ENCODE assay signal across 32 cellular contexts in genomic region chr9:29394855-29395254, GRCh38.
DNase-seq lines count a peak whose midpoint lies in the region; ATAC-seq, FAIRE-seq and TF ChIP-seq lines count a peak whose summit lies in the region.
"Had no signal": no experiment of that assay in that cellular context is flagged by ENCODE, and none has a peak within 500 bp of the region (broad histone marks: within the 10 kb centered on the region; RNA-seq: fewer than 3 reads in every experiment).

No MANE protein-coding gene starts in this region.

- POLR2A ChIA-PET in HepG2 (lab: Yijun Ruan, JAX): no interaction called here
- POLR2A ChIA-PET in A549 (lab: Yijun Ruan, JAX): no interaction called here
- POLR2A ChIA-PET in IMR-90 (lab: Charles Lee; ENCODE audit: unreplicated experiment): no interaction called here
- POLR2A ChIA-PET in SK-N-SH (lab: Yijun Ruan, JAX): no interaction called here

- no peak overlapping the region for H3K56ac ChIP-seq in IMR-90 (ENCODE audit: extremely low read depth, insufficient read depth, low read length)

- H2BK20ac ChIP-seq in IMR-90 (ENCODE audit: low read depth, low read length): no peak overlapping the region

- H2AK9ac ChIP-seq in IMR-90 (replicated peaks; ENCODE audit: low read depth, low read length, poor library complexity): no peak overlapping the region

- no peak overlapping the region for H2BK120ac ChIP-seq in IMR-90 (ENCODE audit: low read depth, low read length)

- H3K27ac ChIP-seq in HepG2 (ENCODE audit: extremely low read length, insufficient read depth, low read length) (no peak overlapping the region), right lobe of liver (no peak overlapping the region), A549 (no peak overlapping the region), IMR-90 (ENCODE audit: insufficient read depth, low read length) (no peak overlapping the region), SK-N-SH (ENCODE audit: low read depth in 2 of 2, low read length in 1 of 2) (no peak overlapping the region)
- H3K27ac ChIP-seq: 22Rv1; BLaER1; BLaER1 treated with 17β-estradiol and CSF1 and Interleukin-3, amounts not matched to agents 10 nM and 100 nM; C4-2B had no signal

- H3K23ac ChIP-seq in IMR-90 (ENCODE audit: low read depth, low read length): no peak overlapping the region

- no peaks in the 10 kb centered on the region for H3K9me2 ChIP-seq in SK-N-SH

- intact Hi-C loops in HepG2 (cut with micrococcal nuclease; ENCODE audit: unreplicated experiment) (no loop called here), right lobe of liver (cut with DNase I) (no loop called here), IMR-90 (cut with micrococcal nuclease) (no loop called here)

- no peak overlapping the region for H3K18ac ChIP-seq in IMR-90 (ENCODE audit: low read depth, low read length)

- no peaks in the 10 kb centered on the region for H3F3A ChIP-seq in SK-N-SH (replicated peaks; ENCODE audit: insufficient read depth)

- H4K91ac ChIP-seq in IMR-90 (ENCODE audit: insufficient read depth, low read depth, low read length): no peak overlapping the region

- no peak overlapping the region for H2BK5ac ChIP-seq in IMR-90 (ENCODE audit: low read depth, low read length, poor library complexity, severe bottlenecking)

- TF ChIP-seq RAD21 in HepG2 (CRISPR knock-in tag; IDR thresholded peaks at IDR 0.05) (no peak), A549 (conservative IDR thresholded peaks at IDR 0.05 in 1 of 2, IDR thresholded peaks at IDR 0.05 in 1 of 2) (no peak), IMR-90 (IDR thresholded peaks at IDR 0.05; ENCODE audit: low read length) (no peak), SK-N-SH (IDR thresholded peaks at IDR 0.05; ENCODE audit: low read length) (no peak)

- no peak overlapping the region for H3K4me2 ChIP-seq in HepG2 (ENCODE audit: low read depth, low read length)
- no peak overlapping the region for H3K4me2 ChIP-seq in A549
- H3K4me2 ChIP-seq in IMR-90 (ENCODE audit: low read depth, low read length): no peak overlapping the region
- no peak overlapping the region for H3K4me2 ChIP-seq in SK-N-SH
- H3K4me2 ChIP-seq: BLaER1; BLaER1 treated with 17β-estradiol and CSF1 and Interleukin-3, amounts not matched to agents 10 nM and 100 nM had no signal

- H3K4ac ChIP-seq in IMR-90 (ENCODE audit: low read depth, low read length): no peak overlapping the region

- in situ Hi-C loops in HepG2 (cut with HindIII; ENCODE audit: extremely low pct_ligation_motif_present, low pct_unique_long_range_greater_than_20kb): no loop called here
- in situ Hi-C loops in IMR-90 (cut with MboI; ENCODE audit: low sequenced_read_pairs): no loop called here

- FAIRE-seq in HepG2 (lab: Jason Lieb, UNC) (no peak), A549 (lab: Jason Lieb, UNC) (no peak)
- FAIRE-seq: A204.1, D721Med had no signal

- dilution Hi-C loops in IMR-90 (cut with HindIII; ENCODE audit: low sequenced_read_pairs, unreplicated experiment): no loop called here

- H2AFZ ChIP-seq in HepG2 (ENCODE audit: low read length) (no peak overlapping the region), IMR-90 (replicated peaks; ENCODE audit: low read length, poor library complexity) (no peak overlapping the region), SK-N-SH (ENCODE audit: low read depth) (no peak overlapping the region)

- no peak overlapping the region for H4K8ac ChIP-seq in IMR-90 (ENCODE audit: low read depth in 2 of 2, low read length in 2 of 2)

- H3K4me3 ChIP-seq in HepG2 (replicated peaks in 1 of 3; ENCODE audit: insufficient read depth in 1 of 3, low read depth in 2 of 3, low read length in 3 of 3) (no peak overlapping the region), right lobe of liver (no peak overlapping the region), A549 (no peak overlapping the region), IMR-90 (ENCODE audit: insufficient read depth, low read depth, low read length) (no peak overlapping the region), SK-N-SH (ENCODE audit: low read depth in 2 of 2, low read length in 1 of 2) (no peak overlapping the region)
- H3K4me3 ChIP-seq: BLaER1; BLaER1 treated with 17β-estradiol and CSF1 and Interleukin-3, amounts not matched to agents 10 nM and 100 nM had no signal

- no peaks in the 10 kb centered on the region for H3K79me2 ChIP-seq in HepG2 (ENCODE audit: insufficient read depth, low read length)
- no peaks in the 10 kb centered on the region for H3K79me2 ChIP-seq in SK-N-SH (ENCODE audit: insufficient read depth)

- no peak overlapping the region for H4K5ac ChIP-seq in IMR-90 (ENCODE audit: low read depth, low read length)

- TF ChIP-seq CTCF in HepG2 (CRISPR knock-in tag; IDR thresholded peaks at IDR 0.05) (no peak), right lobe of liver (IDR thresholded peaks at IDR 0.05) (no peak), A549 (IDR thresholded peaks at IDR 0.05) (no peak), IMR-90 (conservative IDR thresholded peaks at IDR 0.05; ENCODE audit: low read depth, low read length) (no peak), SK-N-SH (IDR thresholded peaks at IDR 0.05) (no peak)

- H3K14ac ChIP-seq in IMR-90 (replicated peaks; ENCODE audit: low read depth, low read length): no peak overlapping the region

- no peaks in the 10 kb centered on the region for H3K36me3 ChIP-seq in HepG2 (replicated peaks in 1 of 2; ENCODE audit: control insufficient read depth in 1 of 2, insufficient read depth in 2 of 2, low read length in 2 of 2)
- H3K36me3 ChIP-seq in right lobe of liver: no peaks in the 10 kb centered on the region
- H3K36me3 ChIP-seq in IMR-90 (ENCODE audit: control insufficient read depth, insufficient read depth, low read length): no peaks in the 10 kb centered on the region
- H3K36me3 ChIP-seq in SK-N-SH (replicated peaks in 1 of 2; ENCODE audit: control insufficient read depth in 1 of 2, insufficient read depth in 2 of 2, low read length in 1 of 2): no peaks in the 10 kb centered on the region
- H3K36me3 ChIP-seq: BE2C; BLaER1; BLaER1 treated with 17β-estradiol and CSF1 and Interleukin-3, amounts not matched to agents 10 nM and 100 nM had no signal

- 0% methylated on average over 1 of the region's 1 CpG for WGBS in HepG2 (ENCODE audit: low lambda C conversion rate)
- WGBS in right lobe of liver (ENCODE audit: insufficient coverage, low coverage, low lambda C conversion rate, missing lambda C conversion rate): 53% methylated on average over 1 of the region's 1 CpG
- WGBS in A549 (ENCODE audit: missing lambda C conversion rate): 5% methylated on average over 1 of the region's 1 CpG
- no CpG with 5 or more reads among the region's 1 CpG for WGBS in IMR-90 (ENCODE audit: extremely low coverage in 2 of 2, insufficient read length in 1 of 2), 2 experiments
- WGBS in SK-N-SH (ENCODE audit: low lambda C conversion rate): 93% methylated on average over 1 of the region's 1 CpG

- BruUV-seq in HepG2 (replicated peaks; lab: Mats Ljungman, UMichigan) (no TSS peak), IMR-90 (replicated peaks; lab: Mats Ljungman, UMichigan) (no TSS peak)

- H3K9me3 ChIP-seq in HepG2 (ENCODE audit: low read length): no peaks in the 10 kb centered on the region
- no peaks in the 10 kb centered on the region for H3K9me3 ChIP-seq in right lobe of liver
- H3K9me3 ChIP-seq in A549: 0 out of 3 replicates have a peak, but pooled peaks cover under 1% of the 10 kb centered on the region
- no peaks in the 10 kb centered on the region for H3K9me3 ChIP-seq in IMR-90 (ENCODE audit: control insufficient read depth, insufficient read depth, low read length)
- H3K9me3 ChIP-seq in SK-N-SH: no peaks in the 10 kb centered on the region
- H3K9me3 ChIP-seq: BE2C; BLaER1; BLaER1 treated with 17β-estradiol and CSF1 and Interleukin-3, amounts not matched to agents 10 nM and 100 nM; Caco-2 had no signal

- no peaks in the 10 kb centered on the region for H3K9me1 ChIP-seq in IMR-90 (ENCODE audit: insufficient read depth, low read length)

- no peak overlapping the region for H3K9ac ChIP-seq in HepG2 (ENCODE audit: insufficient read depth, low read depth, low read length)
- no peak overlapping the region for H3K9ac ChIP-seq in IMR-90 (ENCODE audit: low read depth, low read length)
- H3K9ac ChIP-seq in SK-N-SH: no peak overlapping the region
- H3K9ac ChIP-seq: BLaER1; BLaER1 treated with 17β-estradiol and CSF1 and Interleukin-3, amounts not matched to agents 10 nM and 100 nM had no signal

- no peak for DNase-seq in HepG2 (ENCODE audit: low spot score)
- DNase-seq in right lobe of liver: no peak
- DNase-seq in A549 (ENCODE audit: low read depth in 1 of 2, low spot score in 1 of 2): no peak
- no peak for DNase-seq in IMR-90
- no peak for DNase-seq in SK-N-SH
- DNase-seq in occipital lobe (lab: John Stamatoyannopoulos, UW): no peak
- DNase-seq: 8988T; ACHN; AML-193; BE2C; C1 segment of cervical spinal cord; Caco-2; Calu3; CD4-positive, alpha-beta memory T cell; CD4-positive, alpha-beta T cell; CD4-positive, CD25-positive, alpha-beta regulatory T cell; CD8-positive, alpha-beta memory T cell; CD8-positive, alpha-beta T cell; COR-L47; DMS 273 treated with DMSO at 0.1 percent for 48 hours; DMS153; DMS53; DMS79; DMS79 treated with DMSO at 0.1 percent for 48 hours; DND-41; EL had no signal

- no peak overlapping the region for H2BK15ac ChIP-seq in IMR-90 (ENCODE audit: low read depth, low read length)

- H3K4me1 ChIP-seq in HepG2 (ENCODE audit: insufficient read depth, low read length): no peaks in the 10 kb centered on the region
- no peaks in the 10 kb centered on the region for H3K4me1 ChIP-seq in right lobe of liver
- H3K4me1 ChIP-seq in A549: no peaks in the 10 kb centered on the region
- H3K4me1 ChIP-seq in IMR-90 (ENCODE audit: control insufficient read depth, insufficient read depth, low read length): no peaks in the 10 kb centered on the region
- no peaks in the 10 kb centered on the region for H3K4me1 ChIP-seq in SK-N-SH (ENCODE audit: control insufficient read depth in 1 of 2, insufficient read depth in 2 of 2, low read depth in 1 of 2, low read length in 1 of 2)
- H3K4me1 ChIP-seq: BE2C; BLaER1; BLaER1 treated with 17β-estradiol and CSF1 and Interleukin-3, amounts not matched to agents 10 nM and 100 nM; Caco-2 had no signal

- TF ChIP-seq POLR2A in HepG2 (IDR thresholded peaks at IDR 0.05; ENCODE audit: insufficient read depth in 1 of 2, low read depth in 2 of 2, low read length in 2 of 2) (no peak), right lobe of liver (IDR thresholded peaks at IDR 0.05) (no peak), A549 (IDR thresholded peaks at IDR 0.05; ENCODE audit: low read length) (no peak), IMR-90 (IDR thresholded peaks at IDR 0.05; ENCODE audit: low read depth, low read length) (no peak)

- H3K27me3 ChIP-seq in HepG2 (ENCODE audit: control insufficient read depth in 1 of 2, insufficient read depth in 2 of 2, low read length in 2 of 2): no peaks in the 10 kb centered on the region
- H3K27me3 ChIP-seq in right lobe of liver: no peaks in the 10 kb centered on the region
- no peaks in the 10 kb centered on the region for H3K27me3 ChIP-seq in IMR-90 (ENCODE audit: control insufficient read depth, insufficient read depth, low read length)
- no peaks in the 10 kb centered on the region for H3K27me3 ChIP-seq in SK-N-SH (ENCODE audit: insufficient read depth)
- H3K27me3 ChIP-seq: BE2C; BLaER1; BLaER1 treated with 17β-estradiol and CSF1 and Interleukin-3, amounts not matched to agents 10 nM and 100 nM had no signal

- H4K20me1 ChIP-seq in HepG2 (ENCODE audit: insufficient read depth, low read length) (no peaks in the 10 kb centered on the region), IMR-90 (ENCODE audit: insufficient read depth, low read length) (no peaks in the 10 kb centered on the region), SK-N-SH (ENCODE audit: insufficient read depth) (no peaks in the 10 kb centered on the region)
- H4K20me1 ChIP-seq: BLaER1; BLaER1 treated with 17β-estradiol and CSF1 and Interleukin-3, amounts not matched to agents 10 nM and 100 nM had no signal

- H3K79me1 ChIP-seq in IMR-90 (ENCODE audit: low read depth in 1 of 2, low read length in 2 of 2): no peaks in the 10 kb centered on the region

- no peak for ATAC-seq in HepG2
- no peak for ATAC-seq in right lobe of liver
- ATAC-seq in A549: no peak
- ATAC-seq in IMR-90 (ENCODE audit: low read depth): no peak
- ATAC-seq: CD8-positive, alpha-beta T cell had no signal

- CTCF ChIA-PET in HepG2 (lab: Yijun Ruan, JAX; ENCODE audit: low intra/inter-chr PET ratio, low total read pairs): no interaction called here
- CTCF ChIA-PET in A549 (lab: Yijun Ruan, JAX): no interaction called here
- CTCF ChIA-PET in IMR-90 (lab: Yijun Ruan, JAX): no interaction called here
- CTCF ChIA-PET in SK-N-SH (lab: Yijun Ruan, JAX): no interaction called here

- TF ChIP-seq EP300 in HepG2 (IDR thresholded peaks at IDR 0.05; ENCODE audit: low read depth in 2 of 2, low read length in 2 of 2) (no peak), HepG2 (CRISPR knock-in tag; IDR thresholded peaks at IDR 0.05; ENCODE audit: borderline replicate concordance) (no peak), A549 (IDR thresholded peaks at IDR 0.05) (no peak), SK-N-SH (IDR thresholded peaks at IDR 0.05; ENCODE audit: borderline replicate concordance in 1 of 2, low read depth in 1 of 2, low read length in 1 of 2) (no peak)

- no peak overlapping the region for H2AK5ac ChIP-seq in IMR-90 (ENCODE audit: low read depth, low read length)

Comparison
In these comparisons a context has a peak if more than half of its experiments do, and no peak if none do; other contexts are left out.
1. Of the 38 proteins assayed by ChIP-seq in both HepG2 and A549: peak only in HepG2: none; only in A549: none; in both: MAFK; in neither: 37.